ENCODE assay signal across 1 cellular context in genomic region chr20:32474967-32475819, GRCh38.
TF ChIP-seq lines count a peak whose summit lies in the region.

No MANE protein-coding gene starts in this region.

TF ChIP-seq in HepG2, 621 proteins besides CTCF, POLR2A, EP300 and RAD21 (continued from another document and continues in another):
- TF ChIP-seq LCORL (IDR thresholded peaks at IDR 0.05) = no peak
- TF ChIP-seq LCORL (CRISPR knock-in tag; IDR thresholded peaks at IDR 0.05) = peak; percentile 94
- peak; percentile 94 for TF ChIP-seq TARDBP (CRISPR knock-in tag; IDR thresholded peaks at IDR 0.05)
- TF ChIP-seq ZNF121 (CRISPR knock-in tag; IDR thresholded peaks at IDR 0.05) = peak; percentile 64; the same call in 1 of the 2 replicates
- TF ChIP-seq KIAA2018 (CRISPR knock-in tag; IDR thresholded peaks at IDR 0.05; ENCODE audit: borderline replicate concordance) = no peak
- peak; percentile 87; the same call in 1 of the 2 replicates for TF ChIP-seq ZNF724P (CRISPR knock-in tag; IDR thresholded peaks at IDR 0.05; ENCODE audit: borderline replicate concordance)
- peak; percentile 18; the same call in 1 of the 2 replicates for TF ChIP-seq ZNF552 (CRISPR knock-in tag; IDR thresholded peaks at IDR 0.05; ENCODE audit: borderline replicate concordance)
- peak; percentile 64; the same call in 1 of the 2 replicates for TF ChIP-seq TP53 (CRISPR knock-in tag; conservative IDR thresholded peaks at IDR 0.05)
- TF ChIP-seq ZNF367 (CRISPR knock-in tag; IDR thresholded peaks at IDR 0.05; ENCODE audit: borderline replicate concordance) = peak; percentile 81; the same call in 1 of the 2 replicates
- peak; percentile 89 for TF ChIP-seq SP5 (CRISPR knock-in tag; IDR thresholded peaks at IDR 0.05; ENCODE audit: borderline replicate concordance, low read depth)
- TF ChIP-seq DR1 (CRISPR knock-in tag; IDR thresholded peaks at IDR 0.05) = peak; percentile 64
- peak; percentile 91; the same call in 1 of the 2 replicates for TF ChIP-seq ZNF260 (CRISPR knock-in tag; IDR thresholded peaks at IDR 0.05; ENCODE audit: borderline replicate concordance, low read depth)
- no peak; the same call in 1 of the 2 replicates for TF ChIP-seq ZNF510 (CRISPR knock-in tag; IDR thresholded peaks at IDR 0.05; ENCODE audit: low read depth)
- 0 out of 2 replicates have a peak, but pooled peaks have one; percentile 58 for TF ChIP-seq ZSCAN5A (CRISPR knock-in tag; IDR thresholded peaks at IDR 0.05; ENCODE audit: borderline replicate concordance)
- TF ChIP-seq SCMH1 (CRISPR knock-in tag; IDR thresholded peaks at IDR 0.05; ENCODE audit: borderline replicate concordance) = no peak
- no peak for TF ChIP-seq FOXA1 (IDR thresholded peaks at IDR 0.05)
- peak; percentile 88 for TF ChIP-seq FOXA1 (CRISPR knock-in tag; IDR thresholded peaks at IDR 0.05)
- TF ChIP-seq ZNF687 (CRISPR knock-in tag; IDR thresholded peaks at IDR 0.05) = peak; percentile 91
- no peak for TF ChIP-seq ZBTB38 (CRISPR knock-in tag; IDR thresholded peaks at IDR 0.05)
- TF ChIP-seq UBTF (CRISPR knock-in tag; IDR thresholded peaks at IDR 0.05) = peak; percentile 89
- TF ChIP-seq ZNF691 (CRISPR knock-in tag; IDR thresholded peaks at IDR 0.05; ENCODE audit: borderline replicate concordance, low read depth) = peak; percentile 71; the same call in 1 of the 2 replicates
- TF ChIP-seq ZNF800 (CRISPR knock-in tag; IDR thresholded peaks at IDR 0.05) = peak; percentile 63; the same call in 1 of the 2 replicates
- peak; percentile 97 for TF ChIP-seq ZNF543 (CRISPR knock-in tag; IDR thresholded peaks at IDR 0.05)
- peak; percentile 89 for TF ChIP-seq ZNF556 (CRISPR knock-in tag; IDR thresholded peaks at IDR 0.05; ENCODE audit: borderline replicate concordance)
- peak; percentile 83 for TF ChIP-seq ZNF263 (CRISPR knock-in tag; IDR thresholded peaks at IDR 0.05)
- TF ChIP-seq BCLAF1 (IDR thresholded peaks at IDR 0.05) = no peak
- 0 out of 2 replicates have a peak, but pooled peaks have one; percentile 29 for TF ChIP-seq TFDP2 (CRISPR knock-in tag; IDR thresholded peaks at IDR 0.05)
- peak; percentile 35 for TF ChIP-seq CCAR2 (optimal IDR thresholded peaks at IDR 0.05; ENCODE audit: low read depth, low read length)
- peak; percentile 44 for TF ChIP-seq ZNF264 (CRISPR knock-in tag; IDR thresholded peaks at IDR 0.05)
- TF ChIP-seq TMF1 (CRISPR knock-in tag; IDR thresholded peaks at IDR 0.05; ENCODE audit: low read depth) = peak; percentile 77; the same call in 1 of the 2 replicates
- TF ChIP-seq TRIM24 (CRISPR knock-in tag; IDR thresholded peaks at IDR 0.05) = 0 out of 2 replicates have a peak, but pooled peaks have one; percentile 35
- TF ChIP-seq ZNF576 (CRISPR knock-in tag; IDR thresholded peaks at IDR 0.05) = peak; percentile 68; the same call in 1 of the 2 replicates
